Comparison of ENCODE assay signal across 8 cellular contexts in the genomic region with DNA sequence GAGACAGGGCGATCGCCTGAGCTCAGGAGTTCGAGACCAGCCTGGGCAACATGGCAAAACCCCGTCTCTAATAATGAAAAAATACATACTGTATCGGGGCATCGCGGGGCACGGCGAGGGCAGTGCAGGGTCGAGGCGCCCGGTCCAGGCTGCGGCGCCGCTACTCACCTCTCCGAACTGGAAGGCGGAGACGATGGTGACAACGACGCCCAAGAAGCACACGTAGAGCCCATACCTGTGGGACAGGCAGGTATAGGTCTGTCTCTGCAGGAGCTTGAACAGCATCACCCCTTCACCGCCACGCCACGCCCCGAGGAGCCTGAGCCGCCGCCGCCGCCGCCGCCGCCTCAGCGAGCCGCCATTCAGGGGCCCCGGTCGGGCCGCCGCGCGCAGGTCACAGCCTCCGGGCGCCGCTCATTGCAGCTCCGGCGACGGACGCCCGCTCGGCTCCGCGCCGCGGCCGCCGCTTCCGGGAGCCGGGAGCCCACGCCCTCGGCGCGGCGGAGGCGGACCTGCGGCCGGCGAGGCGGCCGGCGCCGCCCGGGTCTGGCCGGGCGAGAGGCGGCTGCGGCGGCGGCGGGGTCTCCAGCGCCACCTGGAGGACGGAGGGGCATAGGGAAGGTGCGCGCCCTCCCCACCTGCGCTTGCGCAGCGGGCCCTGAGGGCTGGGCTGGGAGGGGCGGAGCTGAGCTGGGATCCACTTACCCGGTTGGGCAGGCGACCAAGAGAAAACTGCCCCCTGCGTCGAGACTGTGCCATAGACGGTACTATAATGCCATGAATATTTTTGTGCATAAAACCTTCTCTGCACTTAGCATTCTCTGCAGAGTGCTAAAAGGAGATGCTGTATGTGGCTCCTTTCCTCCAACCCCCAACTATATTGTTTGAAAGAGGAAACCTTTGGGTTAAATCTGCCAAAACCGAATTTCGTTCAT. TPM values are rescaled to one million over a fixed set of nuclear protein-coding genes. Genes with fewer than 3 reads are reported as not detected.
DNase-seq lines count a peak whose midpoint lies in the region; ATAC-seq and TF ChIP-seq lines count a peak whose summit lies in the region.

A gene (minus strand): TSS at position 569 of the 935 bp plus-strand sequence. CDS start 284 bp downstream, at position 285.

- H3K27ac ChIP-seq in esophagus (ENCODE audit: low read depth in 2 of 2, low read length in 1 of 2) (peak within 1 kb of the TSS; percentile 77 to 89), muscle layer of duodenum (ENCODE audit: low read length) (peak within 1 kb of the TSS; percentile 49)

- no peak for TF ChIP-seq EP300 in Ishikawa (IDR thresholded peaks at IDR 0.05; ENCODE audit: borderline replicate concordance)

- peak; percentile 67 for DNase-seq in DMS79 (lab: John Stamatoyannopoulos, UW)
- DNase-seq in OCI-M1 (lab: John Stamatoyannopoulos, UW): peak; percentile 96
- peak; percentile 98 for DNase-seq in activated T-cell treated with anti-CD3 and anti-CD28 coated beads, Interleukin-2, amount 50 U/mL, for 1 hour
- peak; percentile 92 for DNase-seq in stimulated activated CD8-positive, alpha-beta memory T cell treated with anti-CD3 and anti-CD28 coated beads, Interleukin-7, amount 100 ng/mL, for 24 hours (ENCODE audit: low read depth)

- peak; percentile 95 for ATAC-seq in GM21619 (IDR thresholded peaks at IDR 0.05; ENCODE audit: unreplicated experiment)

- peaks cover 0 to 4% of the 10 kb centered on the region in 2 donors for H3K4me1 ChIP-seq in esophagus (ENCODE audit: control insufficient read depth in 2 of 2, insufficient read depth in 2 of 2, low read length in 1 of 2)
- peaks cover 3 to 20% of the 10 kb centered on the region in 2 donors for H3K4me1 ChIP-seq in muscle layer of duodenum (ENCODE audit: control insufficient read depth in 1 of 2, insufficient read depth in 2 of 2, low read length in 2 of 2)

- H3K27me3 ChIP-seq in esophagus (ENCODE audit: control insufficient read depth in 1 of 2, insufficient read depth in 2 of 2, low read length in 2 of 2) (no peaks in the 10 kb centered on the region), muscle layer of duodenum (ENCODE audit: low read depth, low read length) (no peaks in the 10 kb centered on the region)

- no peaks in the 10 kb centered on the region for H3K36me3 ChIP-seq in esophagus (ENCODE audit: control insufficient read depth in 2 of 2, insufficient read depth in 2 of 2, low read length in 1 of 2)
- H3K36me3 ChIP-seq in muscle layer of duodenum (ENCODE audit: control insufficient read depth in 1 of 2, insufficient read depth in 2 of 2, low read length in 2 of 2): no peaks in the 10 kb centered on the region

- 0% methylated on average over 81 to 93 of the region's 93 CpGs for WGBS in esophagus, 2 donors

- no peaks in the 10 kb centered on the region for H3K9me3 ChIP-seq in esophagus (ENCODE audit: control insufficient read depth in 2 of 2, insufficient read depth in 1 of 2, low read depth in 1 of 2, low read length in 1 of 2)
- H3K9me3 ChIP-seq in muscle layer of duodenum (ENCODE audit: control insufficient read depth in 1 of 2, low read length in 2 of 2): no peaks in the 10 kb centered on the region

- peak within 1 kb of the TSS; percentile 86 to 92 for H3K4me3 ChIP-seq in esophagus (ENCODE audit: low read depth in 1 of 2, low read length in 2 of 2)
- peak within 1 kb of the TSS; percentile 80 to 87 for H3K4me3 ChIP-seq in muscle layer of duodenum (ENCODE audit: low read depth in 1 of 2, low read length in 2 of 2)

- TF ChIP-seq RAD21 in Ishikawa (IDR thresholded peaks at IDR 0.05; ENCODE audit: low read depth): peak; percentile 51

TF ChIP-seq in Ishikawa, 13 proteins besides CTCF, POLR2A, EP300 and RAD21:
- TF ChIP-seq NFIC (IDR thresholded peaks at IDR 0.05): peak; percentile 20; the same call in 1 of the 2 replicates
- no peak for TF ChIP-seq YY1 (IDR thresholded peaks at IDR 0.05; ENCODE audit: low read depth)
- 0 out of 2 replicates have a peak, but pooled peaks have one; percentile 21 for TF ChIP-seq TAF1 (IDR thresholded peaks at IDR 0.05; ENCODE audit: low read depth)
- TF ChIP-seq, protein P1, sequence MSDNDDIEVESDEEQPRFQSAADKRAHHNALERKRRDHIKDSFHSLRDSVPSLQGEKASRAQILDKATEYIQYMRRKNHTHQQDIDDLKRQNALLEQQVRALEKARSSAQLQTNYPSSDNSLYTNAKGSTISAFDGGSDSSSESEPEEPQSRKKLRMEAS (IDR thresholded peaks at IDR 0.05): peak; percentile 58; the same call in 1 of the 2 replicates

RNA-seq across cellular contexts. Expression of the gene that starts here (rescaled TPM):
- polyA plus RNA-seq in esophagus: 10 to 100 TPM in 1 of 2 donors, 1 to 10 TPM in 1; 9.7 to 11.3 TPM

Comparison
In these comparisons a context has a peak if more than half of its experiments do, and no peak if none do; other contexts are left out.
1. Peak in every context shown above with its lines: DNase-seq, ATAC-seq, H3K4me3 ChIP-seq and H3K27ac ChIP-seq.